ENCODE assay signal across 22 cellular contexts in genomic region chr3:20914260-20914659, GRCh38.
"Had no signal": no experiment of that assay in that cellular context is flagged by ENCODE, and none has a peak within 500 bp of the region (broad histone marks: within the 10 kb centered on the region; RNA-seq: fewer than 3 reads in every experiment).

No MANE protein-coding gene starts in this region.

- H3K4me2 ChIP-seq: KMS-11 had no signal

- H3K27me3 Mint-ChIP-seq: IgD-negative memory B cell had no signal

- H3K27ac ChIP-seq: HL-60, KMS-11, RWPE1 had no signal

- H3K36me3 Mint-ChIP-seq: IgD-negative memory B cell had no signal

- DNase-seq: Kasumi-1, MM.1S, NCI-H1048, NCI-H1105, NCI-H1417, NCI-H1436 treated with DMSO at 0.1 percent for 48 hours, NCI-H1694, NCI-H187 treated with DMSO at 0.1 percent for 48 hours, NCI-H2029 treated with DMSO at 0.1 percent for 48 hours, NCI-H2171, NCI-H226, NCI-H446, NCI-H510A, NCI-H524 treated with DMSO at 0.1 percent for 48 hours, NCI-H69, NCI-H774, SHP77 had no signal

- H3K4me3 Mint-ChIP-seq: IgD-negative memory B cell had no signal

- H3K4me3 ChIP-seq: K562 had no signal

- H3K27ac Mint-ChIP-seq: IgD-negative memory B cell had no signal

- H3K4me1 Mint-ChIP-seq: IgD-negative memory B cell had no signal

- H3K9ac ChIP-seq: KMS-11 had no signal
